In the genomic region with DNA sequence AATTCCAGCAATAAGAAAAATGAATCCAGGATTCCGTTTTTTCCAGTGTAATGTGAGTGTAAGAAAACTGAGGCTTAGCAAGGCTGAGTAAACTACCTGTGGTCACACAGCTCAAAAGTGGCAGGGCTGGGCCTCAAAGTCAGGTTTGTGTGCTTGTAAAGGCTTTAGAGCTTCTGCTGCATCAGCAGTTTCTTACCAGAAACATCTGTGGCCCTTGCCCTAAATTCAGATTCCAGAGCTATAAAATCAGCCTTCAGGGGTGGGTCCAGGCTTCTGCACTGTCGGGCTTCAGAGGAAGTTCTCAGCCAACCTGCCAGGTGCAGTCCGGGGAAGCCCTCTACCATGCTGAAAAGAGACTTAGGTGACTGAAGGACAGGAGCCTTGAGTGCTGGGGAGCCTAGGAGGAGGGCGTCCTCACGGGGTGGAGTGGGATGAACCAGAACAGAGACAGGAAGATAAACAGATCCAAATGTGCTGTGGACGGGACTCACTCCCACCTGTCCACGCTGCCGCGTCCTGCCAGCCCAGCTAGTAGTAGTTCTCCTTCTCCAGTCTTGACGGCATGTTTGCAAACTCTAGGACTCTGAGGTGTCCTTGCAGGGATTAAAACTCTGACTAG, we compare ENCODE assay signal across 1 cellular context.
A peak's percentile ranks its signal among the peaks of the same experiment; 100 is the strongest.
TF ChIP-seq lines count a peak whose summit lies in the region.

No MANE protein-coding gene starts in this region.

TF ChIP-seq in K562, 482 proteins besides CTCF, POLR2A, EP300 and RAD21 (continued from another document):
- TF ChIP-seq ZNF175 (CRISPR knock-in tag; IDR thresholded peaks at IDR 0.05; ENCODE audit: low read depth) (no peak), MAFG (tag; conservative IDR thresholded peaks at IDR 0.05) (peak; percentile 84), CSDE1 (IDR thresholded peaks at IDR 0.05) (no peak), MAFF (IDR thresholded peaks at IDR 0.05; ENCODE audit: low read length) (peak; percentile 84), ZFPM2 (CRISPR knock-in tag; IDR thresholded peaks at IDR 0.05) (no peak), ZNF316 (IDR thresholded peaks at IDR 0.05) (peak; percentile 89), ZNF717 (CRISPR knock-in tag; IDR thresholded peaks at IDR 0.05) (no peak), MEIS2 (IDR thresholded peaks at IDR 0.05; ENCODE audit: partially characterized antibody) (no peak), NR2C2 (CRISPR knock-in tag; IDR thresholded peaks at IDR 0.05) (no peak), NR2C2 (tag; IDR thresholded peaks at IDR 0.05) (no peak), MEF2A (IDR thresholded peaks at IDR 0.05; ENCODE audit: control insufficient read depth, low read depth, low read length) (no peak), C11orf30 (IDR thresholded peaks at IDR 0.05; ENCODE audit: low read depth) (peak; percentile 80; the same call in 1 of the 2 replicates)
- TF ChIP-seq, protein P1, sequence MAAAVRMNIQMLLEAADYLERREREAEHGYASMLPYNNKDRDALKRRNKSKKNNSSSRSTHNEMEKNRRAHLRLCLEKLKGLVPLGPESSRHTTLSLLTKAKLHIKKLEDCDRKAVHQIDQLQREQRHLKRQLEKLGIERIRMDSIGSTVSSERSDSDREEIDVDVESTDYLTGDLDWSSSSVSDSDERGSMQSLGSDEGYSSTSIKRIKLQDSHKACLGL (CRISPR knock-in tag; IDR thresholded peaks at IDR 0.05; ENCODE audit: borderline replicate concordance, poor library complexity, severe bottlenecking), result no peak
- TF ChIP-seq, protein P2, sequence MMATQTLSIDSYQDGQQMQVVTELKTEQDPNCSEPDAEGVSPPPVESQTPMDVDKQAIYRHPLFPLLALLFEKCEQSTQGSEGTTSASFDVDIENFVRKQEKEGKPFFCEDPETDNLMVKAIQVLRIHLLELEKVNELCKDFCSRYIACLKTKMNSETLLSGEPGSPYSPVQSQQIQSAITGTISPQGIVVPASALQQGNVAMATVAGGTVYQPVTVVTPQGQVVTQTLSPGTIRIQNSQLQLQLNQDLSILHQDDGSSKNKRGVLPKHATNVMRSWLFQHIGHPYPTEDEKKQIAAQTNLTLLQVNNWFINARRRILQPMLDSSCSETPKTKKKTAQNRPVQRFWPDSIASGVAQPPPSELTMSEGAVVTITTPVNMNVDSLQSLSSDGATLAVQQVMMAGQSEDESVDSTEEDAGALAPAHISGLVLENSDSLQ (IDR thresholded peaks at IDR 0.05), result no peak
- TF ChIP-seq, protein P3, sequence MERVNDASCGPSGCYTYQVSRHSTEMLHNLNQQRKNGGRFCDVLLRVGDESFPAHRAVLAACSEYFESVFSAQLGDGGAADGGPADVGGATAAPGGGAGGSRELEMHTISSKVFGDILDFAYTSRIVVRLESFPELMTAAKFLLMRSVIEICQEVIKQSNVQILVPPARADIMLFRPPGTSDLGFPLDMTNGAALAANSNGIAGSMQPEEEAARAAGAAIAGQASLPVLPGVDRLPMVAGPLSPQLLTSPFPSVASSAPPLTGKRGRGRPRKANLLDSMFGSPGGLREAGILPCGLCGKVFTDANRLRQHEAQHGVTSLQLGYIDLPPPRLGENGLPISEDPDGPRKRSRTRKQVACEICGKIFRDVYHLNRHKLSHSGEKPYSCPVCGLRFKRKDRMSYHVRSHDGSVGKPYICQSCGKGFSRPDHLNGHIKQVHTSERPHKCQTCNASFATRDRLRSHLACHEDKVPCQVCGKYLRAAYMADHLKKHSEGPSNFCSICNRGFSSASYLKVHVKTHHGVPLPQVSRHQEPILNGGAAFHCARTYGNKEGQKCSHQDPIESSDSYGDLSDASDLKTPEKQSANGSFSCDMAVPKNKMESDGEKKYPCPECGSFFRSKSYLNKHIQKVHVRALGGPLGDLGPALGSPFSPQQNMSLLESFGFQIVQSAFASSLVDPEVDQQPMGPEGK (CRISPR knock-in tag; IDR thresholded peaks at IDR 0.05; ENCODE audit: borderline replicate concordance), result no peak
- TF ChIP-seq, protein P4, sequence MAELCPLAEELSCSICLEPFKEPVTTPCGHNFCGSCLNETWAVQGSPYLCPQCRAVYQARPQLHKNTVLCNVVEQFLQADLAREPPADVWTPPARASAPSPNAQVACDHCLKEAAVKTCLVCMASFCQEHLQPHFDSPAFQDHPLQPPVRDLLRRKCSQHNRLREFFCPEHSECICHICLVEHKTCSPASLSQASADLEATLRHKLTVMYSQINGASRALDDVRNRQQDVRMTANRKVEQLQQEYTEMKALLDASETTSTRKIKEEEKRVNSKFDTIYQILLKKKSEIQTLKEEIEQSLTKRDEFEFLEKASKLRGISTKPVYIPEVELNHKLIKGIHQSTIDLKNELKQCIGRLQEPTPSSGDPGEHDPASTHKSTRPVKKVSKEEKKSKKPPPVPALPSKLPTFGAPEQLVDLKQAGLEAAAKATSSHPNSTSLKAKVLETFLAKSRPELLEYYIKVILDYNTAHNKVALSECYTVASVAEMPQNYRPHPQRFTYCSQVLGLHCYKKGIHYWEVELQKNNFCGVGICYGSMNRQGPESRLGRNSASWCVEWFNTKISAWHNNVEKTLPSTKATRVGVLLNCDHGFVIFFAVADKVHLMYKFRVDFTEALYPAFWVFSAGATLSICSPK (IDR thresholded peaks at IDR 0.05; ENCODE audit: borderline replicate concordance), result no peak
- TF ChIP-seq, protein P5, sequence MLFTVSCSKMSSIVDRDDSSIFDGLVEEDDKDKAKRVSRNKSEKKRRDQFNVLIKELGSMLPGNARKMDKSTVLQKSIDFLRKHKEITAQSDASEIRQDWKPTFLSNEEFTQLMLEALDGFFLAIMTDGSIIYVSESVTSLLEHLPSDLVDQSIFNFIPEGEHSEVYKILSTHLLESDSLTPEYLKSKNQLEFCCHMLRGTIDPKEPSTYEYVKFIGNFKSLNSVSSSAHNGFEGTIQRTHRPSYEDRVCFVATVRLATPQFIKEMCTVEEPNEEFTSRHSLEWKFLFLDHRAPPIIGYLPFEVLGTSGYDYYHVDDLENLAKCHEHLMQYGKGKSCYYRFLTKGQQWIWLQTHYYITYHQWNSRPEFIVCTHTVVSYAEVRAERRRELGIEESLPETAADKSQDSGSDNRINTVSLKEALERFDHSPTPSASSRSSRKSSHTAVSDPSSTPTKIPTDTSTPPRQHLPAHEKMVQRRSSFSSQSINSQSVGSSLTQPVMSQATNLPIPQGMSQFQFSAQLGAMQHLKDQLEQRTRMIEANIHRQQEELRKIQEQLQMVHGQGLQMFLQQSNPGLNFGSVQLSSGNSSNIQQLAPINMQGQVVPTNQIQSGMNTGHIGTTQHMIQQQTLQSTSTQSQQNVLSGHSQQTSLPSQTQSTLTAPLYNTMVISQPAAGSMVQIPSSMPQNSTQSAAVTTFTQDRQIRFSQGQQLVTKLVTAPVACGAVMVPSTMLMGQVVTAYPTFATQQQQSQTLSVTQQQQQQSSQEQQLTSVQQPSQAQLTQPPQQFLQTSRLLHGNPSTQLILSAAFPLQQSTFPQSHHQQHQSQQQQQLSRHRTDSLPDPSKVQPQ (CRISPR knock-in tag; IDR thresholded peaks at IDR 0.05; ENCODE audit: borderline replicate concordance), result no peak
